In the genomic region with DNA sequence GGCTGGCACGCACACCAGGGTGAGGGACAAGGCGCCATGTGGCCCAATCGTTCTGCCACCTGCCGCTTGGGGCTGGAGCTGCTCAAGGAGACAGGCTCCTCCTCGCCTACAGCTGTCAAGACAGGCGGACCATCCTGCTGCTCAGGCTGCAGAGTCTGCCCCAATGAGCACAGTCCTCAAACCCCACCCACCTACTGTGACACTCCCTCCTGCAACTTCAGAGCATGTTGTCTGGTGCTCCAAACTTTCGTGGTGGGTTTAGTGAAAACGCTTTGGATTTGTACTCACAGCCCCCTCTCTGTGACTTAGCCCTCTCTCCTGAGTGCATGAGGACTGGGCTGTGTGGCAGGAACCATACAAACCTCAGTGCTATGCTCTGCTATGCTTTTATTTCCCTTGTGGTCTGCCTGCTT, we compare ENCODE assay signal across 9 cellular contexts. TPM values are rescaled to one million over a fixed set of nuclear protein-coding genes. Genes with fewer than 3 reads are reported as not detected.
DNase-seq lines count a peak whose midpoint lies in the region; ATAC-seq and TF ChIP-seq lines count a peak whose summit lies in the region.
"Had no signal": no experiment of that assay in that cellular context is flagged by ENCODE, and none has a peak within 500 bp of the region (broad histone marks: within the 10 kb centered on the region; RNA-seq: fewer than 3 reads in every experiment).

No MANE protein-coding gene starts in this region.

- TF ChIP-seq CTCF in NB4 (IDR thresholded peaks at IDR 0.05; ENCODE audit: low read depth, low read length) (no peak), choroid plexus epithelial cell (conservative IDR thresholded peaks at IDR 0.05; ENCODE audit: low read depth, low read length) (peak; percentile 11)

- no peak overlapping the region for H3K4me3 ChIP-seq in NB4 (ENCODE audit: low read depth, low read length)
- H3K4me3 ChIP-seq in choroid plexus epithelial cell (ENCODE audit: low read depth, low read length) = no peak overlapping the region

- TF ChIP-seq POLR2A in NB4 (IDR thresholded peaks at IDR 0.05; ENCODE audit: extremely low read depth, insufficient read length) = no peak

- DNase-seq in activated T-cell treated with anti-CD3 and anti-CD28 coated beads for 48 hours (ENCODE audit: low read depth) (peak; percentile 25), NB4 (ENCODE audit: low read depth) (peak; percentile 21), choroid plexus epithelial cell (ENCODE audit: low read depth) (no peak), DMS153 (lab: John Stamatoyannopoulos, UW) (no peak), mucosa of gallbladder (ENCODE audit: low spot score) (no peak), left ventricle myocardium superior (no peak)
- no peak for DNase-seq in activated T-cell treated with anti-CD3 and anti-CD28 coated beads, Interleukin-2, amount 50 U/mL, for 1 hour
- peak; percentile 42 for DNase-seq in stimulated activated CD8-positive, alpha-beta memory T cell treated with anti-CD3 and anti-CD28 coated beads, Interleukin-4, amount 100 ng/mL, for 48 hours
- DNase-seq: C1 segment of cervical spinal cord had no signal

- no peak for ATAC-seq in left ventricle myocardium superior

- intact Hi-C loops in left ventricle myocardium superior (cut with micrococcal nuclease) = no loop called here

RNA-seq across cellular contexts. Expression of a gene that starts 23.2 kb away (rescaled TPM):
- 33.0 TPM for total RNA-seq in mucosa of gallbladder
- total RNA-seq in left ventricle myocardium superior = 19.9 TPM

RNA-seq across cellular contexts. Expression of a gene that starts 45.0 kb away (rescaled TPM):
- 1.3 TPM for total RNA-seq in mucosa of gallbladder
- total RNA-seq in left ventricle myocardium superior = not detected

RNA-seq across cellular contexts. Expression of a gene that starts 48.4 kb away (rescaled TPM):
- total RNA-seq in mucosa of gallbladder = 9.1 TPM
- 2.8 TPM for total RNA-seq in left ventricle myocardium superior

Comparison
In these comparisons a context has a peak if more than half of its experiments do, and no peak if none do; other contexts are left out.
1. DNase-seq: peak in activated T-cell treated with anti-CD3 and anti-CD28 coated beads for 48 hours (single experiment), NB4 (single experiment) and stimulated activated CD8-positive, alpha-beta memory T cell treated with anti-CD3 and anti-CD28 coated beads, Interleukin-4, amount 100 ng/mL, for 48 hours (single experiment); none in activated T-cell treated with anti-CD3 and anti-CD28 coated beads, Interleukin-2, amount 50 U/mL, for 1 hour (single experiment), choroid plexus epithelial cell (single experiment), DMS153 (single experiment), mucosa of gallbladder (single experiment) and left ventricle myocardium superior (single experiment).